ENCODE assay signal across 8 cellular contexts in genomic region chr10:118423800-118424479, GRCh38.
DNase-seq lines count a peak whose midpoint lies in the region; ATAC-seq and TF ChIP-seq lines count a peak whose summit lies in the region.

No MANE protein-coding gene starts in this region.

- no peaks in the 10 kb centered on the region for H3K36me3 ChIP-seq in Karpas-422 (ENCODE audit: insufficient read depth, low read length)
- H3K36me3 ChIP-seq in thoracic aorta: no peaks in the 10 kb centered on the region

- no peak overlapping the region for H2AFZ ChIP-seq in Karpas-422 (ENCODE audit: low read length)

- no peak overlapping the region for H3K4me3 ChIP-seq in Karpas-422 (ENCODE audit: low read length)
- no peak overlapping the region for H3K4me3 ChIP-seq in fibroblast of the aortic adventitia (ENCODE audit: low read depth, low read length)
- H3K4me3 ChIP-seq in thoracic aorta: no peak overlapping the region

- H3K27me3 ChIP-seq in Karpas-422 (ENCODE audit: low read length) (no peaks in the 10 kb centered on the region), thoracic aorta (replicated peaks; ENCODE audit: insufficient read depth) (no peaks in the 10 kb centered on the region)

- TF ChIP-seq CTCF in fibroblast of the aortic adventitia (IDR thresholded peaks at IDR 0.05; ENCODE audit: insufficient read depth, low read length): peak; percentile 85
- TF ChIP-seq CTCF in thoracic aorta (IDR thresholded peaks at IDR 0.05): peak; percentile 72

- H3K4me2 ChIP-seq in Karpas-422 (ENCODE audit: low read depth, low read length, poor library complexity, severe bottlenecking): no peak overlapping the region

- no peak overlapping the region for H3K27ac Mint-ChIP-seq in activated T-cell treated with anti-CD3 and anti-CD28 coated beads, Interleukin-2, amount 50 U/mL, for 72 hours

- no peak overlapping the region for H3K9ac ChIP-seq in Karpas-422 (ENCODE audit: low read length)

- H3K9me3 Mint-ChIP-seq in activated T-cell treated with anti-CD3 and anti-CD28 coated beads, Interleukin-2, amount 50 U/mL, for 72 hours: no peaks in the 10 kb centered on the region

- H3K36me3 Mint-ChIP-seq in activated T-cell treated with anti-CD3 and anti-CD28 coated beads, Interleukin-2, amount 50 U/mL, for 72 hours (ENCODE audit: insufficient read depth in 2 of 2): no peaks in the 10 kb centered on the region

- H3K27ac ChIP-seq in Karpas-422 (ENCODE audit: low read length) (no peak overlapping the region), thoracic aorta (no peak overlapping the region)

- H3K9me3 ChIP-seq in Karpas-422 (ENCODE audit: low read length): no peaks in the 10 kb centered on the region
- H3K9me3 ChIP-seq in thoracic aorta: no peaks in the 10 kb centered on the region

- H3K4me1 Mint-ChIP-seq in activated T-cell treated with anti-CD3 and anti-CD28 coated beads, Interleukin-2, amount 50 U/mL, for 72 hours (ENCODE audit: low read depth): no peaks in the 10 kb centered on the region

- H4K20me1 ChIP-seq in Karpas-422 (ENCODE audit: insufficient read depth, low read depth, low read length): no peaks in the 10 kb centered on the region

- H3K79me2 ChIP-seq in Karpas-422 (ENCODE audit: low read length): no peaks in the 10 kb centered on the region

- H3K27me3 Mint-ChIP-seq in activated T-cell treated with anti-CD3 and anti-CD28 coated beads, Interleukin-2, amount 50 U/mL, for 72 hours (ENCODE audit: low read depth): peaks cover 11% of the 10 kb centered on the region

- DNase-seq in DMS153 (lab: John Stamatoyannopoulos, UW): peak; percentile 84
- DNase-seq in Karpas-422: peak; percentile 93
- DNase-seq in RPMI7951 (ENCODE audit: low read depth): peak; percentile 75
- peak; percentile 67 to 71 for DNase-seq in activated T-cell treated with anti-CD3 and anti-CD28 coated beads, Interleukin-2, amount 50 U/mL, for 72 hours
- peak; percentile 85 for DNase-seq in fibroblast of the aortic adventitia (ENCODE audit: low read depth)
- DNase-seq in non-pigmented ciliary epithelial cell (ENCODE audit: low read depth): peak; percentile 54
- DNase-seq in thoracic aorta (ENCODE audit: low spot score): peak; percentile 25

- H3K9me2 ChIP-seq in Karpas-422 (replicated peaks; ENCODE audit: insufficient read depth, low read length): no peaks in the 10 kb centered on the region

- H3K4me3 Mint-ChIP-seq in activated T-cell treated with anti-CD3 and anti-CD28 coated beads, Interleukin-2, amount 50 U/mL, for 72 hours: no peak overlapping the region

- H3K4me1 ChIP-seq in Karpas-422 (ENCODE audit: low read length) (no peaks in the 10 kb centered on the region), thoracic aorta (ENCODE audit: control insufficient read depth in 1 of 2, low read depth in 2 of 2) (no peaks in the 10 kb centered on the region)

- ATAC-seq in GM21576 (IDR thresholded peaks at IDR 0.05; ENCODE audit: unreplicated experiment) (peak; percentile 85), thoracic aorta (ENCODE audit: insufficient number of reproducible peaks, low FRiP score, low read depth) (no peak)
- ATAC-seq in activated T-cell treated with anti-CD3 and anti-CD28 coated beads, Interleukin-2, amount 50 U/mL, for 72 hours (replicated peaks in 1 of 2): peak; percentile 91 to 95

Comparison
In these comparisons a context has a peak if more than half of its experiments do, and no peak if none do; other contexts are left out.
1. DNase-seq: peak in every context shown above with its lines; median percentile 93 in Karpas-422; 85 in fibroblast of the aortic adventitia; 84 in DMS153; 75 in RPMI7951; 69 in activated T-cell treated with anti-CD3 and anti-CD28 coated beads, Interleukin-2, amount 50 U/mL, for 72 hours; 54 in non-pigmented ciliary epithelial cell; 25 in thoracic aorta.